ENCODE assay signal across 20 cellular contexts in genomic region chr6:90424580-90424979, GRCh38.
DNase-seq lines count a peak whose midpoint lies in the region; ATAC-seq and TF ChIP-seq lines count a peak whose summit lies in the region.
"Had no signal": no experiment of that assay in that cellular context is flagged by ENCODE, and none has a peak within 500 bp of the region (broad histone marks: within the 10 kb centered on the region; RNA-seq: fewer than 3 reads in every experiment).

No MANE protein-coding gene starts in this region.

- H3K4me1 ChIP-seq in DOHH2 (ENCODE audit: control insufficient read depth, low read length) (peaks cover 26% of the 10 kb centered on the region), Peyer's patch (no peaks in the 10 kb centered on the region)
- H3K4me1 ChIP-seq in naive thymus-derived CD4-positive, alpha-beta T cell (ENCODE audit: control insufficient read depth in 2 of 2, insufficient read depth in 2 of 2, low read length in 2 of 2), result peaks cover 0 to 10% of the 10 kb centered on the region in 2 donors
- H3K4me1 ChIP-seq: BE2C had no signal

- no peak for TF ChIP-seq CTCF in DOHH2 (IDR thresholded peaks at IDR 0.05; ENCODE audit: low read depth, low read length, poor library complexity, severe bottlenecking)
- no peak for TF ChIP-seq CTCF in lower leg skin (IDR thresholded peaks at IDR 0.05)
- TF ChIP-seq CTCF in Peyer's patch (IDR thresholded peaks at IDR 0.05), result no peak

- POLR2A ChIA-PET in activated CD4-positive, alpha-beta memory T cell treated with anti-CD3 and anti-CD28 coated beads, Interleukin-2, amount 10 ng/mL, durations not matched to agents 7 days and 5 days (lab: Charles Lee), result interaction anchor here (0.5 to 4.6 kb wide), 16 partner anchors 11 to 1346 kb away, joined by 3 to 105 read pairs (median 12); partner anchors contain the start of gene BACH2
- POLR2A ChIA-PET in naive thymus-derived CD4-positive, alpha-beta T cell (lab: Charles Lee), result interaction anchor here (1.0 to 4.8 kb wide), 6 partner anchors 10 to 483 kb away, joined by 3 to 29 read pairs (median 4); no protein-coding TSS in a partner anchor

- peak overlapping the region; percentile 33 for H3K4me3 Mint-ChIP-seq in activated CD4-positive, alpha-beta memory T cell treated with anti-CD3 and anti-CD28 coated beads, Interleukin-2, amount 10 ng/mL, durations not matched to agents 7 days and 5 days
- H3K4me3 Mint-ChIP-seq in naive thymus-derived CD4-positive, alpha-beta T cell, result peak overlapping the region in 9 of 10 donors; percentile 16 to 85 (median 55)
- H3K4me3 Mint-ChIP-seq: endodermal cell, GM23338 had no signal

- intact Hi-C loops in naive thymus-derived CD4-positive, alpha-beta T cell (cut with micrococcal nuclease), result loop anchor here (2.0 kb wide), 2 partner anchors 14 to 20 kb away; no protein-coding TSS in a partner anchor
- intact Hi-C loops in lower leg skin (cut with DNase I; ENCODE audit: low total_unique reads), result no loop called here

- H3K27ac Mint-ChIP-seq in activated CD4-positive, alpha-beta memory T cell treated with anti-CD3 and anti-CD28 coated beads, Interleukin-2, amount 10 ng/mL, durations not matched to agents 7 days and 5 days, result peak overlapping the region; percentile 91
- peak overlapping the region; percentile 21 to 97 (median 91) for H3K27ac Mint-ChIP-seq in naive thymus-derived CD4-positive, alpha-beta T cell
- H3K27ac Mint-ChIP-seq: endodermal cell, GM23338 had no signal

- no peaks in the 10 kb centered on the region for H3F3A ChIP-seq in DOHH2 (ENCODE audit: control insufficient read depth, insufficient read depth)

- H3K27me3 ChIP-seq in DOHH2 (ENCODE audit: control insufficient read depth, low read length), result no peaks in the 10 kb centered on the region
- no peaks in the 10 kb centered on the region for H3K27me3 ChIP-seq in naive thymus-derived CD4-positive, alpha-beta T cell (ENCODE audit: control insufficient read depth in 2 of 2, insufficient read depth in 2 of 2, low read length in 2 of 2)
- H3K27me3 ChIP-seq in Peyer's patch, result no peaks in the 10 kb centered on the region
- H3K27me3 ChIP-seq: BE2C, brain microvascular endothelial cell had no signal

- DNase-seq in activated CD4-positive, CD25-positive, alpha-beta regulatory T cell (lab: John Stamatoyannopoulos, UW), result no peak
- no peak for DNase-seq in activated CD4-positive, alpha-beta memory T cell treated with anti-CD3 and anti-CD28 coated beads, Interleukin-2, amount 10 ng/mL, durations not matched to agents 7 days and 5 days
- no peak for DNase-seq in naive thymus-derived CD4-positive, alpha-beta T cell
- DNase-seq in lower leg skin (ENCODE audit: low spot score in 2 of 2), result no peak
- DNase-seq in Peyer's patch, result no peak
- DNase-seq in C1 segment of cervical spinal cord (lab: John Stamatoyannopoulos, UW), result no peak
- DNase-seq: BE2C, brain microvascular endothelial cell, endodermal cell, IMR-90, kidney glomerular epithelial cell, MG63, NCI-H1436, NCI-H526 treated with DMSO at 0.1 percent for 48 hours, SHP77 treated with DMSO at 0.1 percent for 48 hours, substantia nigra had no signal

- H3K27me3 Mint-ChIP-seq in activated CD4-positive, alpha-beta memory T cell treated with anti-CD3 and anti-CD28 coated beads, Interleukin-2, amount 10 ng/mL, durations not matched to agents 7 days and 5 days, result no peaks in the 10 kb centered on the region
- no peaks in the 10 kb centered on the region for H3K27me3 Mint-ChIP-seq in naive thymus-derived CD4-positive, alpha-beta T cell

- H3K36me3 Mint-ChIP-seq in activated CD4-positive, alpha-beta memory T cell treated with anti-CD3 and anti-CD28 coated beads, Interleukin-2, amount 10 ng/mL, durations not matched to agents 7 days and 5 days (ENCODE audit: low read depth), result peaks cover 29% of the 10 kb centered on the region
- H3K36me3 Mint-ChIP-seq in naive thymus-derived CD4-positive, alpha-beta T cell, result peaks cover 0 to 19% (median 3%) of the 10 kb centered on the region in 5 donors

- peak; percentile 44 to 51 for ATAC-seq in activated CD4-positive, CD25-positive, alpha-beta regulatory T cell treated with anti-CD3 and anti-CD28 coated beads, Interleukin-2, amount 50 U/mL, for 24 hours
- ATAC-seq in naive thymus-derived CD4-positive, alpha-beta T cell, result no peak
- ATAC-seq: GM23338 had no signal

- H3K9me3 ChIP-seq in DOHH2 (ENCODE audit: control insufficient read depth, insufficient read depth, low read length) (peaks cover 8% of the 10 kb centered on the region), Peyer's patch (no peaks in the 10 kb centered on the region)
- H3K9me3 ChIP-seq in naive thymus-derived CD4-positive, alpha-beta T cell (ENCODE audit: control insufficient read depth in 2 of 3, low read length in 3 of 3), result no peaks in the 10 kb centered on the region
- H3K9me3 ChIP-seq: BE2C had no signal

- no peaks in the 10 kb centered on the region for H3K79me2 ChIP-seq in DOHH2 (ENCODE audit: control insufficient read depth, low read length)

- H3K27ac ChIP-seq in DOHH2 (ENCODE audit: low read depth, low read length) (no peak overlapping the region), Peyer's patch (no peak overlapping the region)
- H3K27ac ChIP-seq in naive thymus-derived CD4-positive, alpha-beta T cell (ENCODE audit: low read depth, low read length), result peak overlapping the region; percentile 53
- H3K27ac ChIP-seq: brain microvascular endothelial cell had no signal

- H3K4me1 Mint-ChIP-seq in activated CD4-positive, alpha-beta memory T cell treated with anti-CD3 and anti-CD28 coated beads, Interleukin-2, amount 10 ng/mL, durations not matched to agents 7 days and 5 days, result peaks cover 27% of the 10 kb centered on the region
- peaks cover 12 to 25% (median 18%) of the 10 kb centered on the region in 7 donors for H3K4me1 Mint-ChIP-seq in naive thymus-derived CD4-positive, alpha-beta T cell
- H3K4me1 Mint-ChIP-seq: endodermal cell, GM23338 had no signal

- TF ChIP-seq POLR2A in lower leg skin (IDR thresholded peaks at IDR 0.05), result no peak
- no peak for TF ChIP-seq POLR2A in Peyer's patch (IDR thresholded peaks at IDR 0.05)

- CTCF ChIA-PET in activated CD4-positive, alpha-beta memory T cell treated with anti-CD3 and anti-CD28 coated beads, Interleukin-2, amount 10 ng/mL, durations not matched to agents 7 days and 5 days (lab: Charles Lee), result interaction anchor here (0.8 to 4.6 kb wide), 19 partner anchors 11 to 1346 kb away, joined by 3 to 54 read pairs (median 5); partner anchors contain the start of gene BACH2
- CTCF ChIA-PET in naive thymus-derived CD4-positive, alpha-beta T cell (lab: Charles Lee), result interaction anchor here (0.6 to 1.5 kb wide), 4 partner anchors 31 to 595 kb away, joined by 3 to 6 read pairs (median 4); partner anchors contain the start of gene CASP8AP2

- H3K9me3 Mint-ChIP-seq in activated CD4-positive, alpha-beta memory T cell treated with anti-CD3 and anti-CD28 coated beads, Interleukin-2, amount 10 ng/mL, durations not matched to agents 7 days and 5 days, result peaks cover 12% of the 10 kb centered on the region
- peaks cover 3 to 8% (median 6%) of the 10 kb centered on the region in 11 donors for H3K9me3 Mint-ChIP-seq in naive thymus-derived CD4-positive, alpha-beta T cell

- no peaks in the 10 kb centered on the region for H3K9me2 ChIP-seq in DOHH2 (replicated peaks; ENCODE audit: control insufficient read depth, low read length)

- no peak overlapping the region; the same call in 1 of the 2 replicates for H3K4me3 ChIP-seq in DOHH2 (ENCODE audit: low read length)
- peak overlapping the region; percentile 32 for H3K4me3 ChIP-seq in naive thymus-derived CD4-positive, alpha-beta T cell (ENCODE audit: low read length)
- H3K4me3 ChIP-seq in lower leg skin (ENCODE audit: low read depth, poor library complexity, severe bottlenecking), result no peak overlapping the region
- no peak overlapping the region for H3K4me3 ChIP-seq in Peyer's patch
- H3K4me3 ChIP-seq: GM12878, GM23338, MG63 had no signal

- H3K36me3 ChIP-seq in DOHH2 (ENCODE audit: control insufficient read depth, low read length) (0 out of 2 replicates have a peak, but pooled peaks cover 3% of the 10 kb centered on the region), Peyer's patch (no peaks in the 10 kb centered on the region)
- H3K36me3 ChIP-seq in naive thymus-derived CD4-positive, alpha-beta T cell (ENCODE audit: control insufficient read depth in 2 of 3, insufficient read depth in 3 of 3, low read length in 3 of 3), result no peaks in the 10 kb centered on the region
- H3K36me3 ChIP-seq: BE2C, brain microvascular endothelial cell, MG63 had no signal

- H3K4me2 ChIP-seq in DOHH2 (ENCODE audit: low read length), result peak overlapping the region; percentile 55; the same call in 1 of the 2 replicates
- H3K4me2 ChIP-seq: GM23338 had no signal

- H4K20me1 ChIP-seq in DOHH2 (ENCODE audit: control insufficient read depth, insufficient read depth, low read depth, low read length), result no peaks in the 10 kb centered on the region
